Comparison of ENCODE assay signal across 14 cellular contexts in the genomic region with DNA sequence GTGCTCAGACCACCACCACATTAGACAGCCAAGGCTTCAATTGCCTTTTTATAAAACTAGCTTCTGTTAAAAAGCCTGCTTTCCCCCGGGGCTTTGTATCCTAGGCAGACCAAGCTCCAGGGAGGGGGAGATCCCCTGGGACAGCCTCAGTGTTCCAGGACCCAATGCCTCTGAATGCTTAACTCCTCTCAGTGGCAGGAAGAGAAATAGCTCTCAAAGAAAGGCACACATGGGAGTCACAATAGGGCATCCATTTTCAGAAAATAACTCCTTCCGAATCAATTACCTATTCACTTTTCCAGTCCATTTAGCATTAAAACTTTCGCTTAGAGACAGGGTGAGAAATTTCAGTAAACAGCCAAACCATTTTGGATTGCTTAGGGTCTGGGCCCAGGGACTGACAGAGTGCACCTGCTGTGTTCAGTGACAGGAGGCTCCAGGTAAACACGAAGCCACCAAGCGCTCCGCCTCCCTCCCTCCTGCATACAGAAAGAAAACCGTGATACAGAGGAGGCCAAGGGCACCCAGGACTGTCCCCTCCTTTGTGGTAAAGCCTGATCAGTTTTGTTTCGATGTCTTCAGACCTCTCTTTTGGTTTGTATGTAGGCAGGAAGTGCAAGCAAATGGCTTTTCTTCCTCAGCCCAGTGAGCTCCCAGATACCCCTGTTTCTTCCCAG.
A peak's percentile ranks its signal among the peaks of the same experiment; 100 is the strongest.
DNase-seq lines count a peak whose midpoint lies in the region; ATAC-seq, FAIRE-seq and TF ChIP-seq lines count a peak whose summit lies in the region.
"Had no signal": no experiment of that assay in that cellular context is flagged by ENCODE, and none has a peak within 500 bp of the region (broad histone marks: within the 10 kb centered on the region; RNA-seq: fewer than 3 reads in every experiment).

No MANE protein-coding gene starts in this region.

- H3K36me3 Mint-ChIP-seq in T-helper 17 cell (ENCODE audit: low read depth), result no peaks in the 10 kb centered on the region
- H3K36me3 Mint-ChIP-seq: naive B cell had no signal

- H3K9me3 ChIP-seq in T-helper 17 cell (ENCODE audit: control insufficient read depth, low read length, poor library complexity, severe bottlenecking), result no peaks in the 10 kb centered on the region
- H3K9me3 ChIP-seq in pancreas, result no peaks in the 10 kb centered on the region
- H3K9me3 ChIP-seq: gastrocnemius medialis, thoracic aorta had no signal

- DNase-seq in DMS53 (lab: John Stamatoyannopoulos, UW) (peak; percentile 46), DMS53 treated with DMSO at 0.1 percent for 48 hours (lab: John Stamatoyannopoulos, UW; ENCODE audit: unreplicated experiment) (no peak), NCI-H2081 (lab: John Stamatoyannopoulos, UW) (peak; percentile 78 to 80), T-helper 17 cell (no peak), pancreas (no peak), left cardiac atrium (no peak), NCI-H524 (lab: John Stamatoyannopoulos, UW) (no peak), HUDEP-2 (lab: John Stamatoyannopoulos, UW; ENCODE audit: unreplicated experiment in 76 of 76) (no peak)
- DNase-seq: effector memory CD8-positive, alpha-beta T cell; gastrocnemius medialis; HCEC 1CT; naive B cell had no signal

- no peaks in the 10 kb centered on the region for H3K36me3 ChIP-seq in pancreas

- H3K27ac ChIP-seq in pancreas, result no peak overlapping the region
- H3K27ac ChIP-seq: 22Rv1, gastrocnemius medialis, thoracic aorta had no signal

- intact Hi-C loops in pancreas (cut with DNase I) (no loop called here), left cardiac atrium (cut with DNase I) (no loop called here)

- TF ChIP-seq CTCF in pancreas (IDR thresholded peaks at IDR 0.05), result no peak

- FAIRE-seq in pancreas (lab: Jason Lieb, UNC), result no peak

- H3K27me3 ChIP-seq in pancreas, result no peaks in the 10 kb centered on the region
- H3K27me3 ChIP-seq: gastrocnemius medialis had no signal

- WGBS in pancreas, 2 donors, result 79 to 88% methylated on average over 8 of the region's 8 CpGs

- ATAC-seq in T-helper 17 cell, result no peak
- ATAC-seq in pancreas, result peak in 3 of 4 donors; percentile 17 to 76 (median 68)
- no peak for ATAC-seq in left cardiac atrium
- ATAC-seq: effector memory CD8-positive, alpha-beta T cell; gastrocnemius medialis had no signal

- H3K27me3 Mint-ChIP-seq in T-helper 17 cell, result peaks cover 10% of the 10 kb centered on the region

- peaks cover 8% of the 10 kb centered on the region for H3K4me1 Mint-ChIP-seq in T-helper 17 cell

- no peak overlapping the region for H3K4me3 ChIP-seq in pancreas
- H3K4me3 ChIP-seq: gastrocnemius medialis, thoracic aorta had no signal

- peak overlapping the region; percentile 63 for H3K27ac Mint-ChIP-seq in T-helper 17 cell

- no peak overlapping the region for H3K4me3 Mint-ChIP-seq in T-helper 17 cell
- H3K4me3 Mint-ChIP-seq: effector memory CD8-positive, alpha-beta T cell had no signal

- H3K4me1 ChIP-seq in pancreas, result no peaks in the 10 kb centered on the region
- H3K4me1 ChIP-seq: gastrocnemius medialis had no signal

Comparison
In these comparisons a context has a peak if more than half of its experiments do, and no peak if none do; other contexts are left out.
1. DNase-seq: peak in DMS53 (single experiment) and NCI-H2081 (2 of 2); none in DMS53 treated with DMSO at 0.1 percent for 48 hours (single experiment), T-helper 17 cell (0 of 3), pancreas (0 of 6), left cardiac atrium (single experiment), NCI-H524 (0 of 2) and HUDEP-2 (0 of 76).
2. ATAC-seq: peak in pancreas (3 of 4); none in T-helper 17 cell (single experiment) and left cardiac atrium (0 of 2).